Comparison of ENCODE assay signal across 8 cellular contexts in the genomic region with DNA sequence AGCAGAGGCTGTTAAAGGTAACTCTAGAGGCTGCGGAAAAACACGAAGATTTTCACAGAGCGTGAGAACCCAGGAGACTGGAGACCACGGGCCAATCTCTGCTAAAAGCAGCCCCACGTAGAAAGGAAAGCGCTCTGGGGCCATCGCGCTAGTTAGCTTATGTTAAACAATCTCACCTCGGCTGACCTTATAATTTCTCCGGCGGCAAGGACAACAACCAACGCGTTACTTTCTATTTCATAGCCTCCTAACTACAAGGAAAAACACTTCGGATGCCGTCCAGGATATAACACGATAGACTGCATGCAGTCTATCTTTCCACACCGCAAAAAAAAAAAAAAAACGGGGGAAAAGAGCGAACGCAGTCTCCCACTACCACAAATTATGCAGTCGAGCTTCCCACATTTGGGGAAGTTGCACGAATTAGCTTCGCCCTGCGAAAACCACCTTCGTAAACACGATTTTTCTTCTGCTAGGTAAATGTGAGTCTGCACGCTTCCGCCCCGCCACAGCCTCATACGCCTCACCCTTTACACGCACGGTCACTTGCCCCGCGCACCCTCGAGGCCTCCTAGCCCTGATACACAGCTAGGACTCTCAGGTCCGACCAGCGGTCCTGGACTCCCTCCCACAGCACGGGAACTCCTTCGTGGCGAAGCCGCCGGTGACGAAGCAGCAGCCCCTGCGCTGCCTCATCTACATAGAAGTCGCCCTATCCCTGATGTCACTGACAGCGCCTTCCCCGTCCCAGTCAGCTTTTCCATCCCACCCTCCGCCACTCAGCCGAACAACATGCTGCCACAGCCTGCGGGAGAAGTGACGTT.
A peak's percentile ranks its signal among the peaks of the same experiment; 100 is the strongest.
DNase-seq lines count a peak whose midpoint lies in the region; ATAC-seq and TF ChIP-seq lines count a peak whose summit lies in the region.

No MANE protein-coding gene starts in this region.

- peak overlapping the region; percentile 92 for H3K27ac ChIP-seq in CD8-positive, alpha-beta memory T cell (ENCODE audit: low read depth, low read length)
- peak overlapping the region; percentile 96 for H3K27ac ChIP-seq in HUES48 (ENCODE audit: low read depth, low read length)
- no peak overlapping the region for H3K27ac ChIP-seq in ovary
- no peak overlapping the region for H3K27ac ChIP-seq in thymus (ENCODE audit: low read depth)

- intact Hi-C loops in Right ventricle myocardium inferior (cut with DNase I) = no loop called here
- intact Hi-C loops in ovary (cut with DNase I) = loop anchor here in 1 of 4 donors (5.0 kb wide), 1 partner anchor 168 kb away; no protein-coding TSS in a partner anchor

- no peaks in the 10 kb centered on the region for H3K9me3 ChIP-seq in CD8-positive, alpha-beta memory T cell (ENCODE audit: low read length)
- H3K9me3 ChIP-seq in HUES48 (ENCODE audit: control insufficient read depth, insufficient read depth, low read length) (no peaks in the 10 kb centered on the region), ovary (peaks cover 0 to 2% of the 10 kb centered on the region in 2 donors), thymus (ENCODE audit: control insufficient read depth) (no peaks in the 10 kb centered on the region)

- no peak for TF ChIP-seq CTCF in GM20000 (IDR thresholded peaks at IDR 0.05; ENCODE audit: extremely low read depth, missing control alignments)
- no peak for TF ChIP-seq CTCF in ovary (IDR thresholded peaks at IDR 0.05)

- H3K27me3 Mint-ChIP-seq in CD8-positive, alpha-beta memory T cell = peaks cover 55 to 57% of the 10 kb centered on the region in 2 donors
- peaks cover 71% of the 10 kb centered on the region for H3K27me3 Mint-ChIP-seq in activated naive CD4-positive, alpha-beta T cell treated with anti-CD3 and anti-CD28 coated beads, Interleukin-2, amount 10 ng/mL, durations not matched to agents 7 days and 5 days

- H3K4me1 Mint-ChIP-seq in CD8-positive, alpha-beta memory T cell = peaks cover 25 to 42% (median 33%) of the 10 kb centered on the region in 3 donors
- peaks cover 56% of the 10 kb centered on the region for H3K4me1 Mint-ChIP-seq in activated naive CD4-positive, alpha-beta T cell treated with anti-CD3 and anti-CD28 coated beads, Interleukin-2, amount 10 ng/mL, durations not matched to agents 7 days and 5 days

- TF ChIP-seq EP300 in ovary (IDR thresholded peaks at IDR 0.05) = no peak

- H3K27me3 ChIP-seq in CD8-positive, alpha-beta memory T cell (ENCODE audit: insufficient read depth, low read length, poor library complexity, severe bottlenecking) = peaks cover 34% of the 10 kb centered on the region
- H3K27me3 ChIP-seq in HUES48 (ENCODE audit: control insufficient read depth, insufficient read depth, low read length) (peaks cover 59% of the 10 kb centered on the region), ovary (no peaks in the 10 kb centered on the region), thymus (ENCODE audit: control insufficient read depth, insufficient read depth) (peaks cover 35% of the 10 kb centered on the region)

- H3K9ac ChIP-seq in HUES48 (ENCODE audit: low read depth, low read length) = peak overlapping the region; percentile 100

- POLR2A ChIA-PET in CD8-positive, alpha-beta memory T cell (lab: Charles Lee) = interaction anchor here (0.6 to 0.7 kb wide), 3 partner anchors 42 to 175 kb away, joined by 4 to 6 read pairs (median 4); no protein-coding TSS in a partner anchor

- peaks cover 27% of the 10 kb centered on the region for H3K4me1 ChIP-seq in CD8-positive, alpha-beta memory T cell (ENCODE audit: insufficient read depth, low read length)
- peaks cover 34% of the 10 kb centered on the region for H3K4me1 ChIP-seq in HUES48 (ENCODE audit: control insufficient read depth, insufficient read depth, low read length)
- peaks cover 4% of the 10 kb centered on the region for H3K4me1 ChIP-seq in ovary (ENCODE audit: insufficient read depth)
- no peaks in the 10 kb centered on the region for H3K4me1 ChIP-seq in thymus (ENCODE audit: control insufficient read depth, insufficient read depth, low read length)

- H3K9me3 Mint-ChIP-seq in CD8-positive, alpha-beta memory T cell = peaks cover 0 to 21% (median 11%) of the 10 kb centered on the region in 5 donors
- no peaks in the 10 kb centered on the region for H3K9me3 Mint-ChIP-seq in activated naive CD4-positive, alpha-beta T cell treated with anti-CD3 and anti-CD28 coated beads, Interleukin-2, amount 10 ng/mL, durations not matched to agents 7 days and 5 days

- CTCF ChIA-PET in CD8-positive, alpha-beta memory T cell (lab: Charles Lee) = interaction anchor here (0.8 to 1.3 kb wide), 3 partner anchors 10 to 158 kb away, joined by 3 to 5 read pairs (median 4); a partner anchor contains a TSS
- CTCF ChIA-PET in activated naive CD4-positive, alpha-beta T cell treated with anti-CD3 and anti-CD28 coated beads, Interleukin-2, amount 10 ng/mL, durations not matched to agents 7 days and 5 days (lab: Charles Lee) = no interaction called here

- H3K4me3 Mint-ChIP-seq in CD8-positive, alpha-beta memory T cell = peak overlapping the region; percentile 91 to 98 (median 96)
- H3K4me3 Mint-ChIP-seq in activated naive CD4-positive, alpha-beta T cell treated with anti-CD3 and anti-CD28 coated beads, Interleukin-2, amount 10 ng/mL, durations not matched to agents 7 days and 5 days = peak overlapping the region; percentile 91

- 0 to 1% (median 1%) methylated on average over 51 of the region's 51 CpGs for WGBS in ovary, 3 donors
- under 1% methylated on average over 51 of the region's 51 CpGs for WGBS in thymus

- ATAC-seq in Right ventricle myocardium inferior = peak; percentile 87

- H3K27ac Mint-ChIP-seq in CD8-positive, alpha-beta memory T cell = peak overlapping the region; percentile 89 to 100 (median 99)
- H3K27ac Mint-ChIP-seq in activated naive CD4-positive, alpha-beta T cell treated with anti-CD3 and anti-CD28 coated beads, Interleukin-2, amount 10 ng/mL, durations not matched to agents 7 days and 5 days = peak overlapping the region; percentile 100

- H3K4me3 ChIP-seq in CD8-positive, alpha-beta memory T cell (ENCODE audit: low read length) = peak overlapping the region; percentile 79
- H3K4me3 ChIP-seq in HUES48 (ENCODE audit: low read depth, low read length) (peak overlapping the region; percentile 82), ovary (peak overlapping the region; percentile 42), thymus (ENCODE audit: low read length) (peak overlapping the region; percentile 50)

- peak; percentile 30 to 85 (median 56) for DNase-seq in CD8-positive, alpha-beta memory T cell
- DNase-seq in GM20000 (ENCODE audit: low spot score) = peak; percentile 72
- DNase-seq in SHP77 (lab: John Stamatoyannopoulos, UW) = peak; percentile 97 to 98
- DNase-seq in activated naive CD4-positive, alpha-beta T cell treated with anti-CD3 and anti-CD28 coated beads, Interleukin-2, amount 10 ng/mL, durations not matched to agents 7 days and 5 days = peak; percentile 87
- no peak for DNase-seq in Right ventricle myocardium inferior (ENCODE audit: missing footprints)
- peak in 4 of 5 donors; percentile 17 to 50 (median 40) for DNase-seq in ovary

- H3K36me3 Mint-ChIP-seq in CD8-positive, alpha-beta memory T cell = peaks cover 0 to 9% (median 2%) of the 10 kb centered on the region in 3 donors
- peaks cover 9% of the 10 kb centered on the region for H3K36me3 Mint-ChIP-seq in activated naive CD4-positive, alpha-beta T cell treated with anti-CD3 and anti-CD28 coated beads, Interleukin-2, amount 10 ng/mL, durations not matched to agents 7 days and 5 days

- no peaks in the 10 kb centered on the region for H3K36me3 ChIP-seq in CD8-positive, alpha-beta memory T cell (ENCODE audit: insufficient read depth, low read length)
- H3K36me3 ChIP-seq in HUES48 (ENCODE audit: control insufficient read depth, insufficient read depth, low read length) = no peaks in the 10 kb centered on the region
- no peaks in the 10 kb centered on the region for H3K36me3 ChIP-seq in ovary
- no peaks in the 10 kb centered on the region for H3K36me3 ChIP-seq in thymus (ENCODE audit: control insufficient read depth, insufficient read depth)

- TF ChIP-seq POLR2A in ovary (IDR thresholded peaks at IDR 0.05) = no peak

Comparison
In these comparisons a context has a peak if more than half of its experiments do, and no peak if none do; other contexts are left out.
1. H3K27ac ChIP-seq: peak in CD8-positive, alpha-beta memory T cell (single experiment) and HUES48 (single experiment); none in ovary (0 of 2) and thymus (single experiment).
2. Peak in every context shown above with its lines, with median percentiles within 50 percentile points of each other: H3K4me3 ChIP-seq.